Comparison of ENCODE assay signal across 11 cellular contexts in the genomic region with DNA sequence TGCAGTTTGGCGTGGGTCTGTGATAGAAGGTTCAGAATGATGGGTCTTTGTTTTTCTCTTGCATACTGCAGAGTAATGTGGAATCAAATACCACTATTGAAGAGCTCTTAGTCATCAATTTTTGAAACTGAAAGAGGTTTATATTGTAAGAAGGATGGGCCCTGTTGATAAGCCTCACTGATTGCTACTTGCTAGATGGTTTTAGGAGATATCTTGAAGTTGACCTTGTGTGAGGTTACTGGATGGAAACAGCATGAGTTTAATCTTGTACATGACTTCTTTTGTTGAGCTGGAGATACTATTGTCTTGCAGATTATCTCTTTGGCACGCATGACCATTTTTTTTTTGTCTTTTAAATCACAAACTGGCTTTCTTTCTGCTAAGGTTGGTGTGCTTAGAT. TPM values are rescaled to one million over a fixed set of nuclear protein-coding genes. Genes with fewer than 3 reads are reported as not detected.
DNase-seq lines count a peak whose midpoint lies in the region; ATAC-seq and TF ChIP-seq lines count a peak whose summit lies in the region.
"Had no signal": no experiment of that assay in that cellular context is flagged by ENCODE, and none has a peak within 500 bp of the region (broad histone marks: within the 10 kb centered on the region; RNA-seq: fewer than 3 reads in every experiment).

No MANE protein-coding gene starts in this region.

- TF ChIP-seq POLR2A in upper lobe of left lung (IDR thresholded peaks at IDR 0.05) = no peak

- 60 to 73% methylated on average over 2 of the region's 2 CpGs for WGBS in upper lobe of left lung, 2 donors

- H3K9me3 Mint-ChIP-seq in activated CD8-positive, alpha-beta T cell treated with anti-CD3 and anti-CD28 coated beads for 36 hours = no peaks in the 10 kb centered on the region
- H3K9me3 Mint-ChIP-seq: CD14-positive monocyte had no signal

- no peak overlapping the region for H3K27ac Mint-ChIP-seq in activated CD8-positive, alpha-beta T cell treated with anti-CD3 and anti-CD28 coated beads for 36 hours
- H3K27ac Mint-ChIP-seq: CD14-positive monocyte had no signal

- intact Hi-C loops in activated CD8-positive, alpha-beta T cell treated with anti-CD3 and anti-CD28 coated beads for 36 hours (cut with micrococcal nuclease) = no loop called here
- intact Hi-C loops in Right ventricle myocardium superior (cut with DNase I) = no loop called here

- ATAC-seq in GM19455 (IDR thresholded peaks at IDR 0.05; ENCODE audit: unreplicated experiment) (peak; percentile 68), HG03103 (IDR thresholded peaks at IDR 0.05; ENCODE audit: low read depth, unreplicated experiment) (peak; percentile 91), upper lobe of left lung (ENCODE audit: low FRiP score in 2 of 2) (no peak), Right ventricle myocardium superior (ENCODE audit: poor library complexity) (no peak)
- peak; percentile 64 for ATAC-seq in activated CD8-positive, alpha-beta T cell treated with anti-CD3 and anti-CD28 coated beads for 36 hours

- no peak overlapping the region for H3K4me3 Mint-ChIP-seq in activated CD8-positive, alpha-beta T cell treated with anti-CD3 and anti-CD28 coated beads for 36 hours
- H3K4me3 Mint-ChIP-seq: CD14-positive monocyte had no signal

- peaks cover 3% of the 10 kb centered on the region for H3K36me3 Mint-ChIP-seq in activated CD8-positive, alpha-beta T cell treated with anti-CD3 and anti-CD28 coated beads for 36 hours (ENCODE audit: low read depth)
- H3K36me3 Mint-ChIP-seq: CD14-positive monocyte had no signal

- H3K9me3 ChIP-seq in upper lobe of left lung = no peaks in the 10 kb centered on the region

- TF ChIP-seq CTCF in activated CD8-positive, alpha-beta T cell treated with anti-CD3 and anti-CD28 coated beads for 36 hours (IDR thresholded peaks at IDR 0.05) = no peak
- TF ChIP-seq CTCF in upper lobe of left lung (IDR thresholded peaks at IDR 0.05) = no peak

- H3K36me3 ChIP-seq in upper lobe of left lung = no peaks in the 10 kb centered on the region

- POLR2A ChIA-PET in activated CD8-positive, alpha-beta T cell treated with anti-CD3 and anti-CD28 coated beads for 36 hours (lab: Charles Lee) = interaction anchor here (1.0 to 1.5 kb wide), 3 partner anchors 13 to 14 kb away, joined by 4 to 5 read pairs (median 5); a partner anchor contains a TSS

- H3K4me3 ChIP-seq in upper lobe of left lung = no peak overlapping the region

- peak; percentile 69 for DNase-seq in COLO829 (ENCODE audit: low spot score)
- DNase-seq in activated CD8-positive, alpha-beta T cell treated with anti-CD3 and anti-CD28 coated beads for 36 hours = no peak
- no peak for DNase-seq in AML-193 (lab: John Stamatoyannopoulos, UW)
- no peak for DNase-seq in upper lobe of left lung
- no peak for DNase-seq in HK-2 (ENCODE audit: unreplicated experiment)
- DNase-seq in Right ventricle myocardium superior = no peak
- DNase-seq: activated CD8-positive, alpha-beta memory T cell treated with anti-CD3 and anti-CD28 coated beads, Interleukin-2, amount 50 U/mL, for 48 hours had no signal

- H3K27me3 Mint-ChIP-seq in activated CD8-positive, alpha-beta T cell treated with anti-CD3 and anti-CD28 coated beads for 36 hours = no peaks in the 10 kb centered on the region

- H3K27me3 ChIP-seq in upper lobe of left lung = no peaks in the 10 kb centered on the region

- no peak for TF ChIP-seq EP300 in upper lobe of left lung (IDR thresholded peaks at IDR 0.05)

- H3K4me1 Mint-ChIP-seq in activated CD8-positive, alpha-beta T cell treated with anti-CD3 and anti-CD28 coated beads for 36 hours (ENCODE audit: low read depth) = peaks cover 8% of the 10 kb centered on the region

- H3K27ac ChIP-seq in upper lobe of left lung = no peak overlapping the region
- H3K27ac ChIP-seq: HL-60 had no signal

- CTCF ChIA-PET in activated CD8-positive, alpha-beta T cell treated with anti-CD3 and anti-CD28 coated beads for 36 hours (lab: Charles Lee) = interaction anchor here (0.8 kb wide), 1 partner anchor 13 kb away, joined by 3 read pairs; no protein-coding TSS in a partner anchor

- peaks cover 7 to 16% (median 7%) of the 10 kb centered on the region in 4 donors for H3K4me1 ChIP-seq in upper lobe of left lung

RNA-seq across cellular contexts. Expression of a gene that starts 13.8 kb away (rescaled TPM):
- 10 to 100 TPM; 12.5 to 13.2 TPM for total RNA-seq in activated CD8-positive, alpha-beta T cell treated with anti-CD3 and anti-CD28 coated beads for 36 hours
- total RNA-seq in upper lobe of left lung (10 to 100 TPM; 11.3 to 44.0 (median 15.4) TPM), Right ventricle myocardium superior (3.5 TPM)

Comparison
In these comparisons a context has a peak if more than half of its experiments do, and no peak if none do; other contexts are left out.
1. ATAC-seq: peak in GM19455 (single experiment), HG03103 (single experiment) and activated CD8-positive, alpha-beta T cell treated with anti-CD3 and anti-CD28 coated beads for 36 hours (single experiment); none in upper lobe of left lung (0 of 2) and Right ventricle myocardium superior (single experiment).